In genomic region chr10:59709472-59710125, GRCh38 we compare ENCODE assay signal across 8 cellular contexts. TPM values are rescaled to one million over a fixed set of nuclear protein-coding genes. Genes with fewer than 3 reads are reported as not detected.
DNase-seq lines count a peak whose midpoint lies in the region; ATAC-seq and TF ChIP-seq lines count a peak whose summit lies in the region.

A gene with protein sequence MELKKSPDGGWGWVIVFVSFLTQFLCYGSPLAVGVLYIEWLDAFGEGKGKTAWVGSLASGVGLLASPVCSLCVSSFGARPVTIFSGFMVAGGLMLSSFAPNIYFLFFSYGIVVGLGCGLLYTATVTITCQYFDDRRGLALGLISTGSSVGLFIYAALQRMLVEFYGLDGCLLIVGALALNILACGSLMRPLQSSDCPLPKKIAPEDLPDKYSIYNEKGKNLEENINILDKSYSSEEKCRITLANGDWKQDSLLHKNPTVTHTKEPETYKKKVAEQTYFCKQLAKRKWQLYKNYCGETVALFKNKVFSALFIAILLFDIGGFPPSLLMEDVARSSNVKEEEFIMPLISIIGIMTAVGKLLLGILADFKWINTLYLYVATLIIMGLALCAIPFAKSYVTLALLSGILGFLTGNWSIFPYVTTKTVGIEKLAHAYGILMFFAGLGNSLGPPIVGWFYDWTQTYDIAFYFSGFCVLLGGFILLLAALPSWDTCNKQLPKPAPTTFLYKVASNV (minus strand): TSS chr10:59709850. CDS start chr10:59684291, 25,559 bp downstream.

- H3K4me3 Mint-ChIP-seq in CD14-positive monocyte = peak within 1 kb of the TSS; percentile 61 to 86

- intact Hi-C loops in CD14-positive monocyte (cut with micrococcal nuclease) (no loop called here), heart right ventricle (cut with DNase I) (no loop called here), posterior vena cava (cut with DNase I) (no loop called here)

- 0 to 1% methylated on average over 57 to 66 of the region's 66 CpGs for WGBS in heart right ventricle, 2 donors

- H3K36me3 Mint-ChIP-seq in CD14-positive monocyte = no peaks in the 10 kb centered on the region
- H3K36me3 Mint-ChIP-seq in activated naive CD4-positive, alpha-beta T cell treated with anti-CD3 and anti-CD28 coated beads, Interleukin-2, amount 50 U/mL, for 72 hours = no peaks in the 10 kb centered on the region

- H3K9me3 Mint-ChIP-seq in CD14-positive monocyte = peaks cover 0 to 6% (median 0%) of the 10 kb centered on the region in 7 donors
- no peaks in the 10 kb centered on the region for H3K9me3 Mint-ChIP-seq in activated naive CD4-positive, alpha-beta T cell treated with anti-CD3 and anti-CD28 coated beads, Interleukin-2, amount 50 U/mL, for 72 hours

- H3K4me1 Mint-ChIP-seq in CD14-positive monocyte = peaks cover 7% of the 10 kb centered on the region

- H3K27ac Mint-ChIP-seq in CD14-positive monocyte = peak within 1 kb of the TSS in 1 of 7 donors; percentile 54
- no peak within 1 kb of the TSS for H3K27ac Mint-ChIP-seq in activated naive CD4-positive, alpha-beta T cell treated with anti-CD3 and anti-CD28 coated beads, Interleukin-2, amount 50 U/mL, for 72 hours

- TF ChIP-seq CTCF in CD14-positive monocyte (IDR thresholded peaks at IDR 0.05) (no peak), heart right ventricle (IDR thresholded peaks at IDR 0.05) (peak in 8 of 9 donors; percentile 17 to 57 (median 38))

- no peak for DNase-seq in CD14-positive monocyte (ENCODE audit: low spot score)
- DNase-seq in NCI-H460 (ENCODE audit: extremely low read depth, low read depth) = peak; percentile 48
- DNase-seq in activated naive CD4-positive, alpha-beta T cell treated with anti-CD3 and anti-CD28 coated beads, Interleukin-2, amount 50 U/mL, for 72 hours (ENCODE audit: low spot score in 2 of 2) = peak; percentile 56 to 62
- peak; percentile 57 to 59 for DNase-seq in heart right ventricle
- peak; percentile 86 for DNase-seq in posterior vena cava (ENCODE audit: low spot score)
- DNase-seq in NCI-H2029 treated with DMSO at 0.1 percent for 48 hours (lab: John Stamatoyannopoulos, UW) = no peak

- H3K4me1 ChIP-seq in heart right ventricle = peaks cover 0 to 16% (median 8%) of the 10 kb centered on the region in 9 donors

- peak within 1 kb of the TSS; percentile 50 to 81 (median 68) for H3K4me3 ChIP-seq in heart right ventricle

- ATAC-seq in GM18909 (IDR thresholded peaks at IDR 0.05; ENCODE audit: poor library complexity, unreplicated experiment) (peak; percentile 91), HG03064 (IDR thresholded peaks at IDR 0.05; ENCODE audit: low read depth, unreplicated experiment) (peak; percentile 90), heart right ventricle (peak; percentile 89 to 97 (median 93))
- peak; percentile 92 to 94 for ATAC-seq in activated naive CD4-positive, alpha-beta T cell treated with anti-CD3 and anti-CD28 coated beads, Interleukin-2, amount 50 U/mL, for 72 hours

- no peaks in the 10 kb centered on the region for H3K36me3 ChIP-seq in heart right ventricle

- no peaks in the 10 kb centered on the region for H3K9me3 ChIP-seq in heart right ventricle

- peaks cover 40 to 60% (median 44%) of the 10 kb centered on the region in 3 donors for H3K27me3 Mint-ChIP-seq in CD14-positive monocyte (ENCODE audit: low read depth in 3 of 3)

- H3K27ac ChIP-seq in heart right ventricle = peak within 1 kb of the TSS in 9 of 10 donors; percentile 28 to 86 (median 58)

- H3K27me3 ChIP-seq in heart right ventricle = peaks cover 0 to 48% (median 8%) of the 10 kb centered on the region in 7 donors

RNA-seq across cellular contexts. Expression of the gene that starts here (rescaled TPM):
- polyA plus RNA-seq in CD14-positive monocyte (not detected), heart right ventricle (under 1 TPM; 0.12 to 0.73 TPM)
- 5.0 and 5.7 TPM in 2 replicates for total RNA-seq in NCI-H460 (2014; rRNA removed; shearing (Covaris generic))
- 8.4 and 13.0 TPM in 2 replicates for polyA plus RNA-seq in NCI-H460 (2014; cell fraction: nucleus; rRNA removed)
- total RNA-seq in activated naive CD4-positive, alpha-beta T cell treated with anti-CD3 and anti-CD28 coated beads, Interleukin-2, amount 50 U/mL, for 72 hours = 1 to 10 TPM in 1 of 2 donors, under 1 TPM in 1; 0.07 to 1.0 TPM
- total RNA-seq in heart right ventricle (1 to 10 TPM in 8 of 10 donors, under 1 TPM in 2; 0.20 to 3.3 (median 2.1) TPM), posterior vena cava (1 to 10 TPM; 1.7 to 6.1 TPM)

Comparison
In these comparisons a context has a peak if more than half of its experiments do, and no peak if none do; other contexts are left out.
1. DNase-seq: peak in NCI-H460 (single experiment), activated naive CD4-positive, alpha-beta T cell treated with anti-CD3 and anti-CD28 coated beads, Interleukin-2, amount 50 U/mL, for 72 hours (2 of 2), heart right ventricle (2 of 2) and posterior vena cava (single experiment); none in CD14-positive monocyte (single experiment) and NCI-H2029 treated with DMSO at 0.1 percent for 48 hours (single experiment).
2. Peak in every context shown above with its lines, with median percentiles within 50 percentile points of each other: ATAC-seq.